2 cellular contexts compared by ENCODE assay signal in the genomic region with DNA sequence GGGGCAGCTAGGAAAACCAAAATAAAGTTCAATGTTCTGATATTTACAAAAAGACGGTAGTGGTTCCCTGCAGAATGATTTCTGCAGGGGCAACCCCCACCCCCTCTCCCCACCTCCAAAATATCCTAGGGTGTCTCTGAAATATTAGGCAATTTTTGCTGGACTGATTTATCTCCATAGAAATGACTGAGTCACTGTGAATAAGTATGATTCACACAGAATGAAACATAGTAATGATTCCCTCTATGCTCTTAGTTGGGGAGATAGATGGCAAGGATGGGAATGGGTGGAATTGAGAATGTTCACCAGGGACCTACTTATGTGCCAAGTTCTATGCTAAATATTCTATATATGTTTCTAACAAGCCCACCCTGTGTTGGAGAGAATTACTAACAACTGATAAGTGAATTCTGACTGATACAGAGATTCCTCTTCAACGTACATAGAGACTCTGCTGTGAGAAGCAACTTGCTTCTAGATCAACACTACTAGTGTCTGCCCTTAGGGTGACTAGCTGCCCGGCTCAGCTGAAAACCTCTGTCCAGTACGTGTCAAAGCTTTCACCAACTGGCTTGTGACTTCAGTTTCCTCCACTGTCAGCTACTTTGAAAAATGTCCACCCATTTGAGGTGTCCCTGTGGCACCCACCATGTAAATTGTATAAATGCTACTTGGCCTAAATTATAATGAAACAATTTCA.
A peak's percentile ranks its signal among the peaks of the same experiment; 100 is the strongest.
TF ChIP-seq lines count a peak whose summit lies in the region.

No MANE protein-coding gene starts in this region.

TF ChIP-seq in HepG2, 621 proteins besides CTCF, POLR2A, EP300 and RAD21 (continued from another document):
- TF ChIP-seq, protein P1, sequence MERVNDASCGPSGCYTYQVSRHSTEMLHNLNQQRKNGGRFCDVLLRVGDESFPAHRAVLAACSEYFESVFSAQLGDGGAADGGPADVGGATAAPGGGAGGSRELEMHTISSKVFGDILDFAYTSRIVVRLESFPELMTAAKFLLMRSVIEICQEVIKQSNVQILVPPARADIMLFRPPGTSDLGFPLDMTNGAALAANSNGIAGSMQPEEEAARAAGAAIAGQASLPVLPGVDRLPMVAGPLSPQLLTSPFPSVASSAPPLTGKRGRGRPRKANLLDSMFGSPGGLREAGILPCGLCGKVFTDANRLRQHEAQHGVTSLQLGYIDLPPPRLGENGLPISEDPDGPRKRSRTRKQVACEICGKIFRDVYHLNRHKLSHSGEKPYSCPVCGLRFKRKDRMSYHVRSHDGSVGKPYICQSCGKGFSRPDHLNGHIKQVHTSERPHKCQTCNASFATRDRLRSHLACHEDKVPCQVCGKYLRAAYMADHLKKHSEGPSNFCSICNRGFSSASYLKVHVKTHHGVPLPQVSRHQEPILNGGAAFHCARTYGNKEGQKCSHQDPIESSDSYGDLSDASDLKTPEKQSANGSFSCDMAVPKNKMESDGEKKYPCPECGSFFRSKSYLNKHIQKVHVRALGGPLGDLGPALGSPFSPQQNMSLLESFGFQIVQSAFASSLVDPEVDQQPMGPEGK (CRISPR knock-in tag; IDR thresholded peaks at IDR 0.05): no peak
- TF ChIP-seq ETV5 (CRISPR knock-in tag; IDR thresholded peaks at IDR 0.05; ENCODE audit: borderline replicate concordance): no peak
TF ChIP-seq in HepG2: peak in this region for 2.

TF ChIP-seq in SK-N-SH treated with all-trans-retinoic acid at 6 μM for 48 hours, 23 proteins besides CTCF, POLR2A, EP300 and RAD21 (continued from another document):
- TF ChIP-seq GLIS3 (CRISPR knock-in tag; IDR thresholded peaks at IDR 0.05) (0 out of 2 replicates have a peak, but pooled peaks have one; percentile 7), CSDC2 (CRISPR knock-in tag; IDR thresholded peaks at IDR 0.05) (0 out of 2 replicates have a peak, but pooled peaks have one; percentile 33), OSR1 (CRISPR knock-in tag; IDR thresholded peaks at IDR 0.05) (no peak)
